ENCODE assay signal across 16 cellular contexts in the genomic region with DNA sequence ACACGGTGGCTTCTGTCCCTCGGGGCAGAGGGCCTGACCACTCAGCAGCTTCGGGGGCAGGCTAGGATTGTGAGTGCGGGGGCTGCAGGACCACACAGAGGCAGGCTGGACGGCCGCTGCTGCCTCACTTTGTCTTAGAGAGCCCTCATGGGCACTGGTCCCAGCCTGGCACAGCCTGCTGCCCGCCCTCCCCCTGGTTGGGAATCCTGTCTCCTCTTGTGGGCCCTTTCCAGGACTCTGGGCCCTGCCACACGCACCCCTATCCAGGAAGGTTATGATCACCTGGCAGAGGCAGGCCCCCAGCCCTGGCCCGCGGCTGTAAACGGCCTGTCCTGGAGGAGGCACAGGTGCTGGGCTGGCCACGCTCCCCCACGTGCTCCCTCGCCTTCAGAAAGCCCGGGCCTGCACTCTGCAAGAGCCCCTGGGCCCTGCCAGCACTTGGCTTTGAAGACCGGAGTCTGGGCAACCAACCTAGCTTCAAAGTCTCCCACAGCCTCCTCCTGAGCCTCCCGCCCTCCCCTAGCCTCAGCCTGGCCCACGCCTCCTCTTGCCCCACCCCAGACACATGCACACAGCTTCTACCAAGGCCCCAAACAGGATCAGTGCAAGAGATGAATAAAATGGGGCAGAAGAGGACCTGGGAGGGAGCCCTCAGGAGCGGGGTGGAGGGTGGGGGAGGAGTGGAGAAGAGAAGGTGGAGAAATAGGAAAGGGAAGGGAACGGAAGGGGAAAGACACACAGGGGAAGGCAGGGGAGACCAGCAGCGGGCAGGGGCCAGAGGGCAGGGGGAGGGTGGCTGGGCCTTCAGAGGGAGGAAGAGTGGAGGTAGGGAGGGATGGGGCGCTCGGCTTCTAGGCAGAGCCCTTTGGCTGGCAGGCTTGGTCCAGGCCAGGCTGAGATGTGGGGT. TPM values are rescaled to one million over a fixed set of nuclear protein-coding genes. Genes with fewer than 3 reads are reported as not detected.
DNase-seq lines count a peak whose midpoint lies in the region; FAIRE-seq and TF ChIP-seq lines count a peak whose summit lies in the region.
"Had no signal": no experiment of that assay in that cellular context is flagged by ENCODE, and none has a peak within 500 bp of the region (broad histone marks: within the 10 kb centered on the region; RNA-seq: fewer than 3 reads in every experiment).

No MANE protein-coding gene starts in this region.

- no peak overlapping the region for H3K18ac ChIP-seq in H1 (ENCODE audit: extremely low read depth, low read length)

- H3K23ac ChIP-seq in H1 (ENCODE audit: insufficient read length) = no peak overlapping the region

- H3K14ac ChIP-seq in H1 (ENCODE audit: insufficient read length) = no peak overlapping the region

- 81% methylated on average over 17 of the region's 23 CpGs; no CpG with 5 or more reads in 1 of the 2 experiments for WGBS in H1 (ENCODE audit: extremely low coverage in 1 of 2, insufficient coverage in 1 of 2, insufficient read length in 1 of 2, insufficient replicate concordance in 2 of 2, low coverage in 1 of 2, low lambda C conversion rate in 2 of 2, missing lambda C conversion rate in 1 of 2), 2 experiments

- H4K5ac ChIP-seq in H1 (ENCODE audit: insufficient read length, low read depth, low read length) = no peak overlapping the region

- H3K4ac ChIP-seq in H1 (replicated peaks; ENCODE audit: insufficient read length, low read depth, low read length) = no peak overlapping the region

- peaks cover 2 to 8% of the 10 kb centered on the region in 2 experiments for H4K20me1 ChIP-seq in H1 (replicated peaks in 1 of 2; ENCODE audit: control insufficient read depth in 1 of 2, insufficient read depth in 2 of 2, low read length in 2 of 2)

- POLR2A ChIA-PET in H1 (lab: Charles Lee; ENCODE audit: partially characterized antibody) = no interaction called here

- TF ChIP-seq CTCF in H1 (IDR thresholded peaks at IDR 0.05; ENCODE audit: control extremely low read depth in 1 of 3, insufficient read depth in 1 of 3, low read depth in 1 of 3, low read length in 3 of 3) = no peak
- no peak for TF ChIP-seq CTCF in right atrium auricular region (IDR thresholded peaks at IDR 0.05)

- no peak overlapping the region for H2AK5ac ChIP-seq in H1 (ENCODE audit: low read depth, low read length)

- H3K9me3 ChIP-seq in H1 (ENCODE audit: insufficient read depth in 2 of 2, low read depth in 1 of 2, low read length in 1 of 2) (no peaks in the 10 kb centered on the region; a peak in 1 of 4 replicates), right atrium auricular region (no peaks in the 10 kb centered on the region)

- H3K4me2 ChIP-seq in H1 (ENCODE audit: insufficient read depth in 1 of 2, low read depth in 2 of 2, low read length in 2 of 2) = no peak overlapping the region

- CTCF ChIA-PET in H1 (lab: Charles Lee; ENCODE audit: partially characterized antibody) = interaction anchor here (1.0 to 23.7 kb wide), 8 partner anchors 14 to 89 kb away, joined by 3 to 330 read pairs (median 8); no protein-coding TSS in a partner anchor

- peak overlapping the region; percentile 11; the same call in 1 of the 2 replicates for H4K8ac ChIP-seq in H1 (ENCODE audit: extremely low read depth, insufficient read depth, low read length)

- H3K79me2 ChIP-seq in H1 (ENCODE audit: control insufficient read depth in 1 of 2, insufficient read depth in 2 of 2, low read length in 2 of 2) = no peaks in the 10 kb centered on the region

- FAIRE-seq in H1 (lab: Jason Lieb, UNC) = no peak
- FAIRE-seq in frontal cortex (lab: Jason Lieb, UNC) = no peak
- FAIRE-seq: H54 had no signal

- DNase-seq in NCI-H446 (lab: John Stamatoyannopoulos, UW) = peak; percentile 67 to 88
- no peak for DNase-seq in H1 (ENCODE audit: low read depth in 1 of 2, low spot score in 2 of 2)
- no peak for DNase-seq in right atrium auricular region (ENCODE audit: low spot score)
- peak in 25 of 49 donors; percentile 7 to 76 (median 43) for DNase-seq in substantia nigra (lab: John Stamatoyannopoulos, UW)
- DNase-seq in inferior parietal cortex (ENCODE audit: extremely low spot score) = no peak
- no peak for DNase-seq in frontal cortex (ENCODE audit: low spot score in 2 of 2)
- DNase-seq in MV-4-11 (lab: John Stamatoyannopoulos, UW) = no peak
- DNase-seq: CD8-positive, alpha-beta memory T cell; Kasumi-1; NCI-H1417; NCI-H2029; NCI-H526 treated with DMSO at 0.1 percent for 48 hours; OCI-M1 had no signal

- H3K36me3 ChIP-seq in H1 (ENCODE audit: control insufficient read depth in 2 of 4, insufficient read depth in 4 of 4, low read length in 3 of 4) (no peaks in the 10 kb centered on the region), right atrium auricular region (peaks cover 4% of the 10 kb centered on the region)

- no peak overlapping the region for H2AFZ ChIP-seq in H1 (ENCODE audit: low read length)

- no peak overlapping the region for H2BK20ac ChIP-seq in H1 (ENCODE audit: low read length)

- H3K27me3 ChIP-seq in H1 (replicated peaks in 1 of 4; ENCODE audit: control insufficient read depth in 3 of 4, extremely low read depth in 1 of 4, insufficient read depth in 3 of 4, low read length in 3 of 4) (peaks cover 0 to 8% (median 8%) of the 10 kb centered on the region in 4 experiments; a peak in 5 of 7 replicates), right atrium auricular region (no peaks in the 10 kb centered on the region)

- H3K4me3 ChIP-seq in H1 (ENCODE audit: extremely low read depth in 1 of 4, insufficient read depth in 2 of 4, low read depth in 3 of 4, low read length in 4 of 4) = no peak overlapping the region
- H3K4me3 ChIP-seq in right atrium auricular region = no peak overlapping the region
- H3K4me3 ChIP-seq: SK-N-MC had no signal

- no peak overlapping the region for H3K56ac ChIP-seq in H1 (replicated peaks; ENCODE audit: insufficient read length, low read depth, low read length)

- no peak overlapping the region for H2BK15ac ChIP-seq in H1 (ENCODE audit: low read length)

- H3K23me2 ChIP-seq in H1 (ENCODE audit: low read depth, low read length) = peaks cover 2% of the 10 kb centered on the region; the same call in 1 of the 2 replicates

- H2BK5ac ChIP-seq in H1 (ENCODE audit: low read depth, low read length) = no peak overlapping the region

- H2BK12ac ChIP-seq in H1 (ENCODE audit: low read depth, low read length) = no peak overlapping the region

- H3K27ac ChIP-seq in H1 (ENCODE audit: low read depth, low read length) (no peak overlapping the region), right atrium auricular region (peak overlapping the region; percentile 89 to 96), substantia nigra (ENCODE audit: low read depth, low read length, poor library complexity, severe bottlenecking) (no peak overlapping the region)
- H3K27ac ChIP-seq: SK-N-MC had no signal

- TF ChIP-seq RAD21 in H1 (IDR thresholded peaks at IDR 0.05 in 1 of 2, conservative IDR thresholded peaks at IDR 0.05 in 1 of 2; ENCODE audit: low read depth in 2 of 2, low read length in 2 of 2) = no peak

- H2BK120ac ChIP-seq in H1 (replicated peaks; ENCODE audit: low read depth, low read length) = no peak overlapping the region

- H4K91ac ChIP-seq in H1 (replicated peaks; ENCODE audit: insufficient read length, low read length) = no peak overlapping the region

- no peak overlapping the region for H3K9ac ChIP-seq in H1 (replicated peaks in 1 of 4; ENCODE audit: extremely low read depth in 1 of 4, low read depth in 3 of 4, low read length in 3 of 4)

- H3K79me1 ChIP-seq in H1 (ENCODE audit: low read depth, low read length) = no peaks in the 10 kb centered on the region

- TF ChIP-seq POLR2A in H1 (IDR thresholded peaks at IDR 0.05; ENCODE audit: control extremely low read depth in 1 of 2, low read depth in 2 of 2, low read length in 2 of 2) = no peak

- TF ChIP-seq EP300 in H1 (IDR thresholded peaks at IDR 0.05; ENCODE audit: borderline replicate concordance in 1 of 2, low read depth in 2 of 2, low read length in 2 of 2) = no peak

- peaks cover 0 to 25% (median 8%) of the 10 kb centered on the region in 4 experiments; a peak in 5 of 7 replicates for H3K4me1 ChIP-seq in H1 (replicated peaks in 1 of 4; ENCODE audit: control insufficient read depth in 3 of 4, insufficient read depth in 4 of 4, low read length in 3 of 4)
- H3K4me1 ChIP-seq in right atrium auricular region = peaks cover 0 to 65% of the 10 kb centered on the region in 2 donors

TF ChIP-seq in H1, 55 proteins besides CTCF, POLR2A, EP300 and RAD21 (continues in another document):
- no peak for TF ChIP-seq SP1 (IDR thresholded peaks at IDR 0.05; ENCODE audit: low read depth, low read length)
- no peak for TF ChIP-seq RXRA (IDR thresholded peaks at IDR 0.05; ENCODE audit: insufficient read depth, low read depth, low read length)
- TF ChIP-seq ASH2L (IDR thresholded peaks at IDR 0.05; ENCODE audit: low read length) = no peak
- TF ChIP-seq HDAC2 (IDR thresholded peaks at IDR 0.05; ENCODE audit: borderline replicate concordance in 1 of 2, low read depth in 2 of 2, low read length in 2 of 2) = no peak
- no peak for TF ChIP-seq CHD1 (IDR thresholded peaks at IDR 0.05; ENCODE audit: low read depth, low read length)
- no peak for TF ChIP-seq ZNF274 (IDR thresholded peaks at IDR 0.05; ENCODE audit: borderline replicate concordance, extremely low read depth, low read length)
- no peak for TF ChIP-seq NRF1 (IDR thresholded peaks at IDR 0.05; ENCODE audit: low read depth, low read length)

RNA-seq across cellular contexts. Expression of a gene that starts 31.0 kb away (rescaled TPM):
- 10.5 and 10.6 TPM in 2 replicates for total RNA-seq in H1 (2021; fragmentation: NEBNext Ultra II Directional; extraction: Animal tissue kit (Norgen Biotek cat#: 25700))
- polyA plus RNA-seq in H1 (2011; rRNA removed) = 9.6 and 14.4 TPM in 2 replicates
- 9.2 TPM for polyA plus RNA-seq in H1 (2011; cell fraction: cytosol; rRNA removed)
- polyA plus RNA-seq in H1 (2011; cell fraction: nucleus; rRNA removed) = 23.5 TPM
- polyA plus RNA-seq in H1 (2012, experiment 1 of 2) = 9.2 to 16.6 TPM (median 13.7 TPM) in 4 replicates
- 7.6 TPM for polyA plus RNA-seq in H1 (2012, experiment 2 of 2)
- 10.6 TPM for polyA plus RNA-seq in H1 (2013, experiment 1 of 2)
- 10.5 TPM for polyA plus RNA-seq in H1 (2013, experiment 2 of 2)
- 5.7 and 8.6 TPM in 2 replicates for polyA minus RNA-seq in H1 (2011; rRNA and poly(A)+ RNA removed)
- polyA minus RNA-seq in H1 (2011; cell fraction: cytosol; rRNA and poly(A)+ RNA removed) = 8.2 TPM
- polyA minus RNA-seq in H1 (2011; cell fraction: nucleus; rRNA and poly(A)+ RNA removed) = 6.4 TPM
- total RNA-seq in right atrium auricular region (10 to 100 TPM; 19.2 to 23.6 TPM), frontal cortex (14.7 TPM)
- total RNA-seq: CD8-positive, alpha-beta memory T cell had no signal
- polyA plus RNA-seq: CD8-positive, alpha-beta memory T cell had no signal

RNA-seq across cellular contexts. Expression of a gene that starts 41.4 kb away (rescaled TPM):
- total RNA-seq in H1 (2021; fragmentation: NEBNext Ultra II Directional; extraction: Animal tissue kit (Norgen Biotek cat#: 25700)) = 0.47 and 0.61 TPM in 2 replicates
- 0.71 and 1.1 TPM in 2 replicates for polyA plus RNA-seq in H1 (2011; rRNA removed)
- polyA plus RNA-seq in H1 (2011; cell fraction: cytosol; rRNA removed) = 0.58 TPM
- 1.1 TPM for polyA plus RNA-seq in H1 (2011; cell fraction: nucleus; rRNA removed)
- 0.15 to 0.57 TPM (median 0.38 TPM) in 4 replicates for polyA plus RNA-seq in H1 (2012, experiment 1 of 2)
- polyA plus RNA-seq in H1 (2012, experiment 2 of 2) = 0.66 TPM
- polyA plus RNA-seq in H1 (2013, experiment 1 of 2) = 0.51 TPM
- 0.53 TPM for polyA plus RNA-seq in H1 (2013, experiment 2 of 2)
- 0.27 and 0.79 TPM in 2 replicates for polyA minus RNA-seq in H1 (2011; rRNA and poly(A)+ RNA removed)
- not detected for polyA minus RNA-seq in H1 (2011; cell fraction: cytosol; rRNA and poly(A)+ RNA removed)
- polyA minus RNA-seq in H1 (2011; cell fraction: nucleus; rRNA and poly(A)+ RNA removed) = 1.2 TPM
- total RNA-seq in right atrium auricular region (1 to 10 TPM in 1 of 2 donors, under 1 TPM in 1; 0.37 to 1.1 TPM), frontal cortex (2.9 TPM)
- total RNA-seq: CD8-positive, alpha-beta memory T cell had no signal
- polyA plus RNA-seq: AG04450; CD8-positive, alpha-beta memory T cell had no signal

Comparison
In these comparisons a context has a peak if more than half of its experiments do, and no peak if none do; other contexts are left out.
1. DNase-seq: peak in NCI-H446 (2 of 2) and substantia nigra (25 of 49); none in H1 (0 of 2), right atrium auricular region (single experiment), inferior parietal cortex (single experiment), frontal cortex (0 of 2) and MV-4-11 (single experiment).
2. H3K27ac ChIP-seq: peak in right atrium auricular region (2 of 2); none in H1 (single experiment) and substantia nigra (single experiment).